In genomic region chr19:47227347-47228167, GRCh38 we compare ENCODE assay signal across 1 cellular context.
TF ChIP-seq lines count a peak whose summit lies in the region.

No MANE protein-coding gene starts in this region.

TF ChIP-seq in HepG2, 621 proteins besides CTCF, POLR2A, EP300 and RAD21 (continued from another document and continues in another):
- TF ChIP-seq DZIP1 (CRISPR knock-in tag; IDR thresholded peaks at IDR 0.05) (no peak), ZNF646 (CRISPR knock-in tag; IDR thresholded peaks at IDR 0.05) (no peak), ZZZ3 (CRISPR knock-in tag; IDR thresholded peaks at IDR 0.05; ENCODE audit: borderline replicate concordance) (no peak), CREB3 (CRISPR knock-in tag; IDR thresholded peaks at IDR 0.05) (no peak), MTF1 (CRISPR knock-in tag; IDR thresholded peaks at IDR 0.05) (0 out of 2 replicates have a peak, but pooled peaks have one; percentile 11), ZNF572 (CRISPR knock-in tag; IDR thresholded peaks at IDR 0.05) (no peak), ARID2 (CRISPR knock-in tag; IDR thresholded peaks at IDR 0.05; ENCODE audit: borderline replicate concordance) (no peak), HOXA9 (CRISPR knock-in tag; IDR thresholded peaks at IDR 0.05; ENCODE audit: borderline replicate concordance) (no peak), DMTF1 (CRISPR knock-in tag; IDR thresholded peaks at IDR 0.05) (no peak), NAIF1 (CRISPR knock-in tag; IDR thresholded peaks at IDR 0.05; ENCODE audit: borderline replicate concordance) (peak; percentile 28; the same call in 1 of the 2 replicates), PREB (CRISPR knock-in tag; IDR thresholded peaks at IDR 0.05) (no peak), ISX (CRISPR knock-in tag; conservative IDR thresholded peaks at IDR 0.05) (no peak), HCFC1 (IDR thresholded peaks at IDR 0.05; ENCODE audit: low read depth, low read length) (no peak), ZSCAN22 (CRISPR knock-in tag; IDR thresholded peaks at IDR 0.05) (no peak), ZNF101 (CRISPR knock-in tag; IDR thresholded peaks at IDR 0.05; ENCODE audit: borderline replicate concordance, low read depth) (no peak), JUNB (CRISPR knock-in tag; IDR thresholded peaks at IDR 0.05; ENCODE audit: borderline replicate concordance) (no peak), ZMYM2 (CRISPR knock-in tag; IDR thresholded peaks at IDR 0.05) (peak; percentile 24; the same call in 1 of the 2 replicates), ZSCAN12 (CRISPR knock-in tag; IDR thresholded peaks at IDR 0.05) (no peak), NFE2 (CRISPR knock-in tag; IDR thresholded peaks at IDR 0.05) (no peak), ZNF816 (CRISPR knock-in tag; IDR thresholded peaks at IDR 0.05; ENCODE audit: borderline replicate concordance) (no peak), ZNF280B (CRISPR knock-in tag; IDR thresholded peaks at IDR 0.05; ENCODE audit: borderline replicate concordance) (no peak), ELF4 (CRISPR knock-in tag; IDR thresholded peaks at IDR 0.05; ENCODE audit: borderline replicate concordance) (0 out of 2 replicates have a peak, but pooled peaks have one; percentile 75), TRIM22 (IDR thresholded peaks at IDR 0.05) (no peak), ZNF557 (CRISPR knock-in tag; IDR thresholded peaks at IDR 0.05) (no peak; the same call in 1 of the 2 replicates), FOXK2 (IDR thresholded peaks at IDR 0.05) (no peak), HINFP (CRISPR knock-in tag; IDR thresholded peaks at IDR 0.05; ENCODE audit: low read depth) (peak; percentile 51; the same call in 1 of the 2 replicates), TBL1XR1 (IDR thresholded peaks at IDR 0.05; ENCODE audit: borderline replicate concordance, low read length, partially characterized antibody) (no peak), RARA (CRISPR knock-in tag; IDR thresholded peaks at IDR 0.05) (peak; percentile 18), DR1 (CRISPR knock-in tag; IDR thresholded peaks at IDR 0.05) (no peak), FOXK1 (CRISPR knock-in tag; IDR thresholded peaks at IDR 0.05; ENCODE audit: borderline replicate concordance, low read depth) (no peak), ZNF446 (CRISPR knock-in tag; IDR thresholded peaks at IDR 0.05) (no peak), BRCA1 (CRISPR knock-in tag; IDR thresholded peaks at IDR 0.05) (peak; percentile 54; the same call in 1 of the 2 replicates), ZNF652 (CRISPR knock-in tag; IDR thresholded peaks at IDR 0.05; ENCODE audit: borderline replicate concordance, low read depth) (peak; percentile 99), MIER3 (CRISPR knock-in tag; IDR thresholded peaks at IDR 0.05; ENCODE audit: borderline replicate concordance) (no peak), ZBTB33 (CRISPR knock-in tag; IDR thresholded peaks at IDR 0.05) (no peak), ZFP90 (CRISPR knock-in tag; IDR thresholded peaks at IDR 0.05; ENCODE audit: borderline replicate concordance) (no peak), IKZF4 (CRISPR knock-in tag; IDR thresholded peaks at IDR 0.05; ENCODE audit: borderline replicate concordance, low read depth, not compliant biosample characterization) (no peak), ZNF343 (CRISPR knock-in tag; IDR thresholded peaks at IDR 0.05) (no peak), MED13 (CRISPR knock-in tag; IDR thresholded peaks at IDR 0.05) (peak; percentile 74; the same call in 1 of the 2 replicates), ZFP36L2 (CRISPR knock-in tag; IDR thresholded peaks at IDR 0.05) (no peak), CBX5 (CRISPR knock-in tag; IDR thresholded peaks at IDR 0.05; ENCODE audit: borderline replicate concordance) (peak; percentile 50; the same call in 1 of the 2 replicates), GATAD2A (CRISPR knock-in tag; IDR thresholded peaks at IDR 0.05) (0 out of 2 replicates have a peak, but pooled peaks have one; percentile 10), ZNF20 (CRISPR knock-in tag; IDR thresholded peaks at IDR 0.05) (no peak), BHLHE40 (IDR thresholded peaks at IDR 0.05; ENCODE audit: low read length) (no peak), ZBTB42 (CRISPR knock-in tag; IDR thresholded peaks at IDR 0.05) (no peak)
